Comparison of ENCODE assay signal across 1 cellular context in the genomic region with DNA sequence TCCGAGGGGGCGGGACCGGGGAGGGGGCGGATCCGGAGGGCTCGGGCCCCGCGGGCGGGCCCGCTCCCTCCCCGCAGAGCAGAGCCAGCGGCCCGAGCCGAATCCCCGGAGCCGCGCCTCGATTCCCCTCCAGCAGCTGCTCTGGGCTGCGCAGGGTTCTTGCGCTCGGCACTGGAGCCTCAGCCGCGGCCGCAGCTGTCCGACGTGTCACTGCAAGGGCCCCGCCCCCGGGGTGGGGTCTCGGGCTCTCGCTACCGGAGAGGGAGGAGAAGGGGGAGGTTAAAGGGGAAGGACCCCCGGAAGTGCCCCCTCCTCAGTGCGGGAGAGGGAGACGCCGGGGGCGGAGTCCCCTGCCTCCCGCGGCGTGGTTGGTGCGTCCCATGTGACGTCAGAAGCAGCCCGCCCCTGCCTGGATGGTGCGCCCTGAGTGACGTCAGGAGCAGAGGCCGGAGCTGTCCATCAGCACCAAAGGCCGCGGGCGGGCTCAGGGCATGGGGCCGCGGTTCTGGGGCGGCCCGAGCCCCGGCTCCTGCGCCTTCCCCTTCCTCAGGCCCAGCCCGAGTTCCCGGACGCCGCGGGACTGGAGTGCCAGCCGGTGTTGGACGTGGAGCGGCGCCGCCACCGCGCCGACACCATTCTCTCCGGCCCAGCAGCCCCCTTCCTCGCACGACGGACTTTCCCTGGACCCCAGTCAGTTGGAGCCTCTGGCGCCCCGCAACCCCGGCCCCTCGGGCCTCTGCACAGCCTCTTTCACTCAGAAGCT.
TF ChIP-seq lines count a peak whose summit lies in the region.

A gene with protein sequence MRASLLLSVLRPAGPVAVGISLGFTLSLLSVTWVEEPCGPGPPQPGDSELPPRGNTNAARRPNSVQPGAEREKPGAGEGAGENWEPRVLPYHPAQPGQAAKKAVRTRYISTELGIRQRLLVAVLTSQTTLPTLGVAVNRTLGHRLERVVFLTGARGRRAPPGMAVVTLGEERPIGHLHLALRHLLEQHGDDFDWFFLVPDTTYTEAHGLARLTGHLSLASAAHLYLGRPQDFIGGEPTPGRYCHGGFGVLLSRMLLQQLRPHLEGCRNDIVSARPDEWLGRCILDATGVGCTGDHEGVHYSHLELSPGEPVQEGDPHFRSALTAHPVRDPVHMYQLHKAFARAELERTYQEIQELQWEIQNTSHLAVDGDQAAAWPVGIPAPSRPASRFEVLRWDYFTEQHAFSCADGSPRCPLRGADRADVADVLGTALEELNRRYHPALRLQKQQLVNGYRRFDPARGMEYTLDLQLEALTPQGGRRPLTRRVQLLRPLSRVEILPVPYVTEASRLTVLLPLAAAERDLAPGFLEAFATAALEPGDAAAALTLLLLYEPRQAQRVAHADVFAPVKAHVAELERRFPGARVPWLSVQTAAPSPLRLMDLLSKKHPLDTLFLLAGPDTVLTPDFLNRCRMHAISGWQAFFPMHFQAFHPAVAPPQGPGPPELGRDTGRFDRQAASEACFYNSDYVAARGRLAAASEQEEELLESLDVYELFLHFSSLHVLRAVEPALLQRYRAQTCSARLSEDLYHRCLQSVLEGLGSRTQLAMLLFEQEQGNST (minus strand): TSS at position 214 of the 763 bp plus-strand sequence. CDS start 271 bp downstream, outside the sequence.
A gene with protein sequence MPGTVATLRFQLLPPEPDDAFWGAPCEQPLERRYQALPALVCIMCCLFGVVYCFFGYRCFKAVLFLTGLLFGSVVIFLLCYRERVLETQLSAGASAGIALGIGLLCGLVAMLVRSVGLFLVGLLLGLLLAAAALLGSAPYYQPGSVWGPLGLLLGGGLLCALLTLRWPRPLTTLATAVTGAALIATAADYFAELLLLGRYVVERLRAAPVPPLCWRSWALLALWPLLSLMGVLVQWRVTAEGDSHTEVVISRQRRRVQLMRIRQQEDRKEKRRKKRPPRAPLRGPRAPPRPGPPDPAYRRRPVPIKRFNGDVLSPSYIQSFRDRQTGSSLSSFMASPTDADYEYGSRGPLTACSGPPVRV (plus strand): TSS at position 433 of the 763 bp plus-strand sequence. CDS start 700 bp downstream, outside the sequence.

TF ChIP-seq in K562, 482 proteins besides CTCF, POLR2A, EP300 and RAD21 (continued from another document and continues in another):
- no peak for TF ChIP-seq PHB2 (IDR thresholded peaks at IDR 0.05; ENCODE audit: low read depth)
- TF ChIP-seq KDM4B (IDR thresholded peaks at IDR 0.05; ENCODE audit: borderline replicate concordance in 2 of 2, low read depth in 1 of 2) = peak in 1 of 2 experiments; percentile 73; a peak in 1 of 4 replicates
- no peak for TF ChIP-seq NFE2L1 (tag; IDR thresholded peaks at IDR 0.05; ENCODE audit: borderline replicate concordance, low read depth)
- TF ChIP-seq, protein P1, sequence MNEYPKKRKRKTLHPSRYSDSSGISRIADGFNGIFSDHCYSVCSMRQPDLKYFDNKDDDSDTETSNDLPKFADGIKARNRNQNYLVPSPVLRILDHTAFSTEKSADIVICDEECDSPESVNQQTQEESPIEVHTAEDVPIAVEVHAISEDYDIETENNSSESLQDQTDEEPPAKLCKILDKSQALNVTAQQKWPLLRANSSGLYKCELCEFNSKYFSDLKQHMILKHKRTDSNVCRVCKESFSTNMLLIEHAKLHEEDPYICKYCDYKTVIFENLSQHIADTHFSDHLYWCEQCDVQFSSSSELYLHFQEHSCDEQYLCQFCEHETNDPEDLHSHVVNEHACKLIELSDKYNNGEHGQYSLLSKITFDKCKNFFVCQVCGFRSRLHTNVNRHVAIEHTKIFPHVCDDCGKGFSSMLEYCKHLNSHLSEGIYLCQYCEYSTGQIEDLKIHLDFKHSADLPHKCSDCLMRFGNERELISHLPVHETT (CRISPR knock-in tag; conservative IDR thresholded peaks at IDR 0.05 in 1 of 2, IDR thresholded peaks at IDR 0.05 in 1 of 2) = peak in 1 of 2 experiments; percentile 76; a peak in 2 of 4 replicates
- TF ChIP-seq STAT5B (CRISPR knock-in tag; IDR thresholded peaks at IDR 0.05) = no peak
- TF ChIP-seq CBFA2T2 (conservative IDR thresholded peaks at IDR 0.05) = no peak
- TF ChIP-seq NBN (IDR thresholded peaks at IDR 0.05; ENCODE audit: low read depth) = 0 out of 2 replicates have a peak, but pooled peaks have one; percentile 70
- peak; percentile 60 for TF ChIP-seq HNRNPLL (IDR thresholded peaks at IDR 0.05; ENCODE audit: low read depth, low read length, poor library complexity, severe bottlenecking)
- TF ChIP-seq ZNF134 (CRISPR knock-in tag; conservative IDR thresholded peaks at IDR 0.05) = no peak
- TF ChIP-seq, protein P2, sequence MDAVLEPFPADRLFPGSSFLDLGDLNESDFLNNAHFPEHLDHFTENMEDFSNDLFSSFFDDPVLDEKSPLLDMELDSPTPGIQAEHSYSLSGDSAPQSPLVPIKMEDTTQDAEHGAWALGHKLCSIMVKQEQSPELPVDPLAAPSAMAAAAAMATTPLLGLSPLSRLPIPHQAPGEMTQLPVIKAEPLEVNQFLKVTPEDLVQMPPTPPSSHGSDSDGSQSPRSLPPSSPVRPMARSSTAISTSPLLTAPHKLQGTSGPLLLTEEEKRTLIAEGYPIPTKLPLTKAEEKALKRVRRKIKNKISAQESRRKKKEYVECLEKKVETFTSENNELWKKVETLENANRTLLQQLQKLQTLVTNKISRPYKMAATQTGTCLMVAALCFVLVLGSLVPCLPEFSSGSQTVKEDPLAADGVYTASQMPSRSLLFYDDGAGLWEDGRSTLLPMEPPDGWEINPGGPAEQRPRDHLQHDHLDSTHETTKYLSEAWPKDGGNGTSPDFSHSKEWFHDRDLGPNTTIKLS (IDR thresholded peaks at IDR 0.05; ENCODE audit: borderline replicate concordance, low read depth) = peak; percentile 79; the same call in 1 of the 2 replicates
- no peak for TF ChIP-seq MTA2 (IDR thresholded peaks at IDR 0.05; ENCODE audit: low read depth)
- no peak for TF ChIP-seq TAF9B (IDR thresholded peaks at IDR 0.05; ENCODE audit: partially characterized antibody)
- TF ChIP-seq ZNF253 (CRISPR knock-in tag; conservative IDR thresholded peaks at IDR 0.05) = no peak
- no peak for TF ChIP-seq ZNF551 (CRISPR knock-in tag; IDR thresholded peaks at IDR 0.05)
- no peak for TF ChIP-seq DACH1 (IDR thresholded peaks at IDR 0.05; ENCODE audit: partially characterized antibody)
- TF ChIP-seq, protein P3, sequence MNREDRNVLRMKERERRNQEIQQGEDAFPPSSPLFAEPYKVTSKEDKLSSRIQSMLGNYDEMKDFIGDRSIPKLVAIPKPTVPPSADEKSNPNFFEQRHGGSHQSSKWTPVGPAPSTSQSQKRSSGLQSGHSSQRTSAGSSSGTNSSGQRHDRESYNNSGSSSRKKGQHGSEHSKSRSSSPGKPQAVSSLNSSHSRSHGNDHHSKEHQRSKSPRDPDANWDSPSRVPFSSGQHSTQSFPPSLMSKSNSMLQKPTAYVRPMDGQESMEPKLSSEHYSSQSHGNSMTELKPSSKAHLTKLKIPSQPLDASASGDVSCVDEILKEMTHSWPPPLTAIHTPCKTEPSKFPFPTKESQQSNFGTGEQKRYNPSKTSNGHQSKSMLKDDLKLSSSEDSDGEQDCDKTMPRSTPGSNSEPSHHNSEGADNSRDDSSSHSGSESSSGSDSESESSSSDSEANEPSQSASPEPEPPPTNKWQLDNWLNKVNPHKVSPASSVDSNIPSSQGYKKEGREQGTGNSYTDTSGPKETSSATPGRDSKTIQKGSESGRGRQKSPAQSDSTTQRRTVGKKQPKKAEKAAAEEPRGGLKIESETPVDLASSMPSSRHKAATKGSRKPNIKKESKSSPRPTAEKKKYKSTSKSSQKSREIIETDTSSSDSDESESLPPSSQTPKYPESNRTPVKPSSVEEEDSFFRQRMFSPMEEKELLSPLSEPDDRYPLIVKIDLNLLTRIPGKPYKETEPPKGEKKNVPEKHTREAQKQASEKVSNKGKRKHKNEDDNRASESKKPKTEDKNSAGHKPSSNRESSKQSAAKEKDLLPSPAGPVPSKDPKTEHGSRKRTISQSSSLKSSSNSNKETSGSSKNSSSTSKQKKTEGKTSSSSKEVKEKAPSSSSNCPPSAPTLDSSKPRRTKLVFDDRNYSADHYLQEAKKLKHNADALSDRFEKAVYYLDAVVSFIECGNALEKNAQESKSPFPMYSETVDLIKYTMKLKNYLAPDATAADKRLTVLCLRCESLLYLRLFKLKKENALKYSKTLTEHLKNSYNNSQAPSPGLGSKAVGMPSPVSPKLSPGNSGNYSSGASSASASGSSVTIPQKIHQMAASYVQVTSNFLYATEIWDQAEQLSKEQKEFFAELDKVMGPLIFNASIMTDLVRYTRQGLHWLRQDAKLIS (CRISPR knock-in tag; IDR thresholded peaks at IDR 0.05) = no peak
- TF ChIP-seq HMGN3 (IDR thresholded peaks at IDR 0.05; ENCODE audit: borderline replicate concordance, extremely low read depth, insufficient read length, low read depth, low read length) = peak; percentile 62
- no peak for TF ChIP-seq ZNF436 (CRISPR knock-in tag; IDR thresholded peaks at IDR 0.05)
- TF ChIP-seq SNRNP70 (optimal IDR thresholded peaks at IDR 0.05; ENCODE audit: low read depth, low read length) = no peak
- no peak for TF ChIP-seq CAMTA2 (CRISPR knock-in tag; conservative IDR thresholded peaks at IDR 0.05)
- TF ChIP-seq, protein P4, sequence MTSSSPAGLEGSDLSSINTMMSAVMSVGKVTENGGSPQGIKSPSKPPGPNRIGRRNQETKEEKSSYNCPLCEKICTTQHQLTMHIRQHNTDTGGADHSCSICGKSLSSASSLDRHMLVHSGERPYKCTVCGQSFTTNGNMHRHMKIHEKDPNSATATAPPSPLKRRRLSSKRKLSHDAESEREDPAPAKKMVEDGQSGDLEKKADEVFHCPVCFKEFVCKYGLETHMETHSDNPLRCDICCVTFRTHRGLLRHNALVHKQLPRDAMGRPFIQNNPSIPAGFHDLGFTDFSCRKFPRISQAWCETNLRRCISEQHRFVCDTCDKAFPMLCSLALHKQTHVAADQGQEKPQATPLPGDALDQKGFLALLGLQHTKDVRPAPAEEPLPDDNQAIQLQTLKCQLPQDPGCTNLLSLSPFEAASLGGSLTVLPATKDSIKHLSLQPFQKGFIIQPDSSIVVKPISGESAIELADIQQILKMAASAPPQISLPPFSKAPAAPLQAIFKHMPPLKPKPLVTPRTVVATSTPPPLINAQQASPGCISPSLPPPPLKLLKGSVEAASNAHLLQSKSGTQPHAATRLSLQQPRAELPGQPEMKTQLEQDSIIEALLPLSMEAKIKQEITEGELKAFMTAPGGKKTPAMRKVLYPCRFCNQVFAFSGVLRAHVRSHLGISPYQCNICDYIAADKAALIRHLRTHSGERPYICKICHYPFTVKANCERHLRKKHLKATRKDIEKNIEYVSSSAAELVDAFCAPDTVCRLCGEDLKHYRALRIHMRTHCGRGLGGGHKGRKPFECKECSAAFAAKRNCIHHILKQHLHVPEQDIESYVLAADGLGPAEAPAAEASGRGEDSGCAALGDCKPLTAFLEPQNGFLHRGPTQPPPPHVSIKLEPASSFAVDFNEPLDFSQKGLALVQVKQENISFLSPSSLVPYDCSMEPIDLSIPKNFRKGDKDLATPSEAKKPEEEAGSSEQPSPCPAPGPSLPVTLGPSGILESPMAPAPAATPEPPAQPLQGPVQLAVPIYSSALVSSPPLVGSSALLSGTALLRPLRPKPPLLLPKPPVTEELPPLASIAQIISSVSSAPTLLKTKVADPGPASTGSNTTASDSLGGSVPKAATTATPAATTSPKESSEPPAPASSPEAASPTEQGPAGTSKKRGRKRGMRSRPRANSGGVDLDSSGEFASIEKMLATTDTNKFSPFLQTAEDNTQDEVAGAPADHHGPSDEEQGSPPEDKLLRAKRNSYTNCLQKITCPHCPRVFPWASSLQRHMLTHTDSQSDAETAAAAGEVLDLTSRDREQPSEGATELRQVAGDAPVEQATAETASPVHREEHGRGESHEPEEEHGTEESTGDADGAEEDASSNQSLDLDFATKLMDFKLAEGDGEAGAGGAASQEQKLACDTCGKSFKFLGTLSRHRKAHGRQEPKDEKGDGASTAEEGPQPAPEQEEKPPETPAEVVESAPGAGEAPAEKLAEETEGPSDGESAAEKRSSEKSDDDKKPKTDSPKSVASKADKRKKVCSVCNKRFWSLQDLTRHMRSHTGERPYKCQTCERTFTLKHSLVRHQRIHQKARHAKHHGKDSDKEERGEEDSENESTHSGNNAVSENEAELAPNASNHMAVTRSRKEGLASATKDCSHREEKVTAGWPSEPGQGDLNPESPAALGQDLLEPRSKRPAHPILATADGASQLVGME (CRISPR knock-in tag; IDR thresholded peaks at IDR 0.05) = no peak
- no peak for TF ChIP-seq MYBL2 (IDR thresholded peaks at IDR 0.05; ENCODE audit: low read depth)
- TF ChIP-seq MYBL2 (CRISPR knock-in tag; IDR thresholded peaks at IDR 0.05; ENCODE audit: borderline replicate concordance) = no peak
- TF ChIP-seq ZNF778 (CRISPR knock-in tag; IDR thresholded peaks at IDR 0.05) = no peak
- TF ChIP-seq FOXP1 (CRISPR knock-in tag; IDR thresholded peaks at IDR 0.05) = no peak
- TF ChIP-seq CXXC5 (CRISPR knock-in tag; IDR thresholded peaks at IDR 0.05) = peak; percentile 80
- peak; percentile 86 for TF ChIP-seq MIER1 (IDR thresholded peaks at IDR 0.05; ENCODE audit: low read depth)
- no peak for TF ChIP-seq SAFB (IDR thresholded peaks at IDR 0.05; ENCODE audit: borderline replicate concordance, low read depth, low read length)
- TF ChIP-seq EHMT2 (IDR thresholded peaks at IDR 0.05) = peak; percentile 94
- no peak for TF ChIP-seq ZNF644 (tag; IDR thresholded peaks at IDR 0.05; ENCODE audit: low read depth)
- no peak for TF ChIP-seq ZNF224 (CRISPR knock-in tag; IDR thresholded peaks at IDR 0.05)
- no peak for TF ChIP-seq ZFP1 (CRISPR knock-in tag; IDR thresholded peaks at IDR 0.05)
- no peak for TF ChIP-seq YBX1 (IDR thresholded peaks at IDR 0.05)
- no peak for TF ChIP-seq ZNF41 (CRISPR knock-in tag; conservative IDR thresholded peaks at IDR 0.05)
- no peak for TF ChIP-seq ZNF589 (CRISPR knock-in tag; IDR thresholded peaks at IDR 0.05; ENCODE audit: low read depth)
- no peak for TF ChIP-seq ESRRB (CRISPR knock-in tag; IDR thresholded peaks at IDR 0.05; ENCODE audit: borderline replicate concordance)
- TF ChIP-seq, protein P5, sequence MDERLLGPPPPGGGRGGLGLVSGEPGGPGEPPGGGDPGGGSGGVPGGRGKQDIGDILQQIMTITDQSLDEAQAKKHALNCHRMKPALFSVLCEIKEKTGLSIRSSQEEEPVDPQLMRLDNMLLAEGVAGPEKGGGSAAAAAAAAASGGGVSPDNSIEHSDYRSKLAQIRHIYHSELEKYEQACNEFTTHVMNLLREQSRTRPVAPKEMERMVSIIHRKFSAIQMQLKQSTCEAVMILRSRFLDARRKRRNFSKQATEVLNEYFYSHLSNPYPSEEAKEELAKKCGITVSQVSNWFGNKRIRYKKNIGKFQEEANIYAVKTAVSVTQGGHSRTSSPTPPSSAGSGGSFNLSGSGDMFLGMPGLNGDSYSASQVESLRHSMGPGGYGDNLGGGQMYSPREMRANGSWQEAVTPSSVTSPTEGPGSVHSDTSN (CRISPR knock-in tag; IDR thresholded peaks at IDR 0.05; ENCODE audit: low read depth) = peak; percentile 62
- TF ChIP-seq, protein P5 (tag; conservative IDR thresholded peaks at IDR 0.05; ENCODE audit: low read depth) = no peak
- TF ChIP-seq ZNF79 (CRISPR knock-in tag; IDR thresholded peaks at IDR 0.05; ENCODE audit: low read depth) = no peak
- TF ChIP-seq SREBF2 (CRISPR knock-in tag; IDR thresholded peaks at IDR 0.05) = no peak
